ENCODE assay signal across 1 cellular context in the genomic region with DNA sequence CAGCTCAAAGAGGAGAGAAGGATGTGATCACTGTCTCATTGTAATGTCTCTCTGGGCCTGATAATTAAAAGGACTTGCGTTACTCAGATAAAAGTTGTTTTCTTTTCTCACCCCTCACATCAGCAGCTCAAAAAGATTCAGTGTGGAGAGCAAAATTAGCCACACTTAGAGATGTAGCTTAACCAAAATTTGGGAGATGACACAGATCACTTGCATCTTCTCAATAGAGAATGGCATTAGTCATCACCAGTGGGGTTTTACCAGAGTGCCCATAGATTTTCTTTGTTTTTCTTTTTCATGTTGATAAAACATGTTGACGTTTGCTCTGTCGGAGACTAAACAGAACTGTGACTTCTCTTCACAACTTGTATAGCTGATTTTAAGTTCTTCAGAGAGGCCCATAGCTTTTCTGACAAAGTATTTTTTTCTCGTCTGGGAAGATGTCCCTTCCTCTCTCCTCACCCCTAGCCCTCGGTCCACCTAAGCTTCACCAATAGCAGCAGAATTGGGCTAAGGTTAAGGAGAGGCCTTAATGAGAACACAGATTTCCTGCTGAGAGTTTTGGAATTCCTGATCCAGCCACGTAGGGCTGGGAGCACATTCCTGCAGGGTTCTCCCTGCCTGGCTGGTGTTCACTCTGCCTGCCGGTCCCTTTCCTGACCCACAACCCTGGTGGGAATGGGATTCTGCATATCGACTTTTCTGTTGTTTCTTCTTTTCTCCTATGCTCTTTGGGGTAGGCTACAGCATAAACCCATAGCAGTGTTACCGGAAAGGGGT.
TF ChIP-seq lines count a peak whose summit lies in the region.

No MANE protein-coding gene starts in this region.

TF ChIP-seq in GM23338, 12 proteins besides CTCF, POLR2A, EP300 and RAD21 (continued from another document):
- TF ChIP-seq ZNF462 (CRISPR knock-in tag; IDR thresholded peaks at IDR 0.05) (no peak), ZNF114 (CRISPR knock-in tag; IDR thresholded peaks at IDR 0.05) (no peak)
